Comparison of ENCODE assay signal across 8 cellular contexts in the genomic region with DNA sequence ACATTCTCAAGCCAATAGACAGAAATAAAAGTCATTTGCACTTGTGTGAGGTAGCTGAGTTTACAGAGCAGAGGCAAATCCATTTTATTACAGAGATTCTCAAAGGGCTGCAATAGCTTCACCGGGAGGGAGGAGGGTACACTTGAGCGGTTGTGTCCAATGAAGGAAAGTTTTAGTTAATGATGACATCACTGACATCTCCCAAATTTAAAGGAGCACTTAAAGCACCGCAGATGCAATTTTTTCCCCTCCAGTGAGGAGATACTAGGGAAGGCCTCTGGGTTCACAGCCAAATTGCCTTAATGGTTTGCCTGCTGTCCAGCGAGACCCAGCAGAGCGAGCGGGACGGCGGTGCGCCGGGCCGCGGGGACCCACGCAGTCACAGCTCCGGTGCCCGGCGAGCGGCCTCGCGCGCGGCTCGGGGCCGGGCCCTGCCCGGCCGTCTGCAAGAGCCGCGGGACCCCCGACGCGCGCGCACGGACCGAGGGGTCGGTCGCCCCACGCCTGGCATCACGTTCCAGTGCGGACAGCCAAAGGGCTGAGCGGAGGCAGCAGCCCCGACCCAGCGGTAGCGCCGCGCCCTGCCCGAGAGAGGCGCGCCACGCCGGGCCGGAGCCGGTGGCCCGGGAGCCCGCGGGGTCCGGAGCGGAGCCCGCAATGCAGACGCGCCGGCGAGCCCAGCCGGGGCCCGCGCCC. TPM values are rescaled to one million over a fixed set of nuclear protein-coding genes. Genes with fewer than 3 reads are reported as not detected.
DNase-seq lines count a peak whose midpoint lies in the region; ATAC-seq, FAIRE-seq and TF ChIP-seq lines count a peak whose summit lies in the region.

No MANE protein-coding gene starts in this region.

- DNase-seq in CD14-positive monocyte (ENCODE audit: low spot score) (no peak), HFFc6 (no peak), small intestine (peak; percentile 7), UCSD-AML1 (lab: John Stamatoyannopoulos, UW; ENCODE audit: unreplicated experiment) (no peak), hepatic stellate cell (ENCODE audit: low spot score) (no peak)

- H3K4me1 Mint-ChIP-seq in CD14-positive monocyte (peaks cover 12% of the 10 kb centered on the region), HFFc6 (ENCODE audit: low read depth) (peaks cover 7% of the 10 kb centered on the region)
- H3K4me1 Mint-ChIP-seq in activated naive CD8-positive, alpha-beta T cell (ENCODE audit: low read depth), result peaks cover 16% of the 10 kb centered on the region

- peaks cover 17% of the 10 kb centered on the region for H3K27me3 ChIP-seq in iPS-18a (ENCODE audit: control insufficient read depth, insufficient read depth, low read length)
- peaks cover 0 to 3% of the 10 kb centered on the region in 2 donors for H3K27me3 ChIP-seq in small intestine (ENCODE audit: control insufficient read depth in 2 of 2, insufficient read depth in 2 of 2, low read length in 2 of 2)

- H3K9me3 ChIP-seq in iPS-18a (ENCODE audit: control insufficient read depth, low read depth, low read length) (no peaks in the 10 kb centered on the region), small intestine (ENCODE audit: control insufficient read depth, low read depth) (no peaks in the 10 kb centered on the region)

- 2 to 4% (median 3%) methylated on average over 44 to 65 of the region's 65 CpGs for WGBS in small intestine, 3 donors

- H3K27ac ChIP-seq in iPS-18a (ENCODE audit: low read length) (no peak overlapping the region), small intestine (ENCODE audit: low read depth in 1 of 2, low read length in 1 of 2) (no peak overlapping the region)

- TF ChIP-seq CTCF in CD14-positive monocyte (IDR thresholded peaks at IDR 0.05), result no peak
- no peak for TF ChIP-seq CTCF in HFFc6 (IDR thresholded peaks at IDR 0.05)

- ATAC-seq in HG02642 (IDR thresholded peaks at IDR 0.05; ENCODE audit: poor library complexity, unreplicated experiment), result no peak

- H3K36me3 Mint-ChIP-seq in CD14-positive monocyte (peaks cover 0 to 7% of the 10 kb centered on the region in 2 donors), HFFc6 (ENCODE audit: low read depth) (no peaks in the 10 kb centered on the region)
- H3K36me3 Mint-ChIP-seq in activated naive CD8-positive, alpha-beta T cell, result no peaks in the 10 kb centered on the region

- H3K36me3 ChIP-seq in iPS-18a (ENCODE audit: control insufficient read depth, low read depth, low read length) (no peaks in the 10 kb centered on the region), small intestine (ENCODE audit: control insufficient read depth in 2 of 2, insufficient read depth in 2 of 2, low read length in 2 of 2) (no peaks in the 10 kb centered on the region)

- intact Hi-C loops in CD14-positive monocyte (cut with micrococcal nuclease), result no loop called here

- peaks cover 5 to 25% (median 16%) of the 10 kb centered on the region in 7 donors for H3K9me3 Mint-ChIP-seq in CD14-positive monocyte
- no peaks in the 10 kb centered on the region for H3K9me3 Mint-ChIP-seq in HFFc6
- no peaks in the 10 kb centered on the region for H3K9me3 Mint-ChIP-seq in activated naive CD8-positive, alpha-beta T cell (ENCODE audit: low read depth)

- H3K4me3 ChIP-seq in iPS-18a (ENCODE audit: low read length) (peak overlapping the region; percentile 60), small intestine (ENCODE audit: low read depth in 1 of 2, low read length in 2 of 2) (peak overlapping the region; percentile 79 to 85)

- H3K9ac ChIP-seq in iPS-18a (ENCODE audit: low read length), result no peak overlapping the region

- H3K4me3 Mint-ChIP-seq in CD14-positive monocyte (peak overlapping the region; percentile 81 to 89), HFFc6 (peak overlapping the region; percentile 79)
- peak overlapping the region; percentile 84 for H3K4me3 Mint-ChIP-seq in activated naive CD8-positive, alpha-beta T cell

- peaks cover 15 to 44% (median 26%) of the 10 kb centered on the region in 3 donors for H3K27me3 Mint-ChIP-seq in CD14-positive monocyte (ENCODE audit: low read depth in 3 of 3)
- peaks cover 4% of the 10 kb centered on the region; the same call in 1 of the 2 replicates for H3K27me3 Mint-ChIP-seq in HFFc6 (ENCODE audit: insufficient read depth)
- H3K27me3 Mint-ChIP-seq in activated naive CD8-positive, alpha-beta T cell, result peaks cover 4% of the 10 kb centered on the region

- FAIRE-seq in small intestine (lab: Jason Lieb, UNC), result no peak

- H3K27ac Mint-ChIP-seq in CD14-positive monocyte (peak overlapping the region in 1 of 7 donors; percentile 13), HFFc6 (no peak overlapping the region)
- no peak overlapping the region for H3K27ac Mint-ChIP-seq in activated naive CD8-positive, alpha-beta T cell

- H3K4me1 ChIP-seq in iPS-18a (ENCODE audit: control insufficient read depth, low read depth, low read length) (peaks cover 8% of the 10 kb centered on the region), small intestine (ENCODE audit: control insufficient read depth in 2 of 2, insufficient read depth in 1 of 2, low read depth in 1 of 2, low read length in 1 of 2) (peaks cover 0 to 3% of the 10 kb centered on the region in 2 donors)

RNA-seq across cellular contexts. Expression of a gene that starts 0.7 kb away (rescaled TPM):
- polyA plus RNA-seq in CD14-positive monocyte (under 1 TPM; 0.05 to 0.20 TPM), small intestine (1 to 10 TPM in 1 of 3 donors, under 1 TPM in 2; 0.27 to 1.4 (median 0.89) TPM)
- total RNA-seq in HFFc6 (2021; fragmentation: NEBNext Ultra II Directional; extraction: Animal tissue kit (Norgen Biotek cat#: 25700)), result under 1 TPM; 0.05 to 0.74 (median 0.36) TPM
